9 cellular contexts compared by ENCODE assay signal in the genomic region with DNA sequence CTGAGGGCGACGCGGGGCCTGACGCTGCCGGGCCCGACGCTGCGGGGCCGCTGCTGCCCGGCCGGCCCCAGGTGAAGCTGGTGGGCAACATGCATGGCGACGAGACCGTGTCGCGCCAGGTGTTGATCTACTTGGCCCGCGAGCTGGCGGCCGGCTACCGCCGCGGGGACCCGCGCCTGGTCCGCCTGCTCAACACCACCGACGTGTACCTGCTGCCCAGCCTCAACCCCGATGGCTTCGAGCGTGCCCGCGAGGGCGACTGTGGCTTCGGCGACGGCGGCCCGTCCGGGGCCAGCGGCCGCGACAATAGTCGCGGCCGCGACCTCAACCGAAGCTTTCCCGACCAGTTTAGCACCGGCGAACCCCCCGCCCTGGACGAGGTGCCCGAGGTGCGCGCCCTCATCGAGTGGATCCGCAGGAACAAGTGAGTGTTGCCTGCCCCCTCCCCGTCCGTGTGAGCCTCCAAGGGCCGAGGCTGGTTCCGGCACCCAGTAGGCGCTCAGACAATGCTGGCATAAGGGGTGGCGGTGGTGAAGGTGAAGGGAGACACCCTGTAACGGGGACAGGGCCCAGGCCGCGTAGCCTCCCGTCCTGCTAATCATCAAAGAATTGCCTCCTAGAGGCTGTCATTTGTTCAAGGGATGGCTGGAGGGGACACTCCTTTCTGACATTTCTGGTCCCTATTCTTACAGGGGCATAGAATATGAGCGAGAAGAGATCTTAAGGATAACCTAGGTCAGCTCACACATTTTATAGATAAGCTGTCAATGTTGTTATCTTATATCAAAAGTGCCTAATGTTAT. TPM values are rescaled to one million over a fixed set of nuclear protein-coding genes. Genes with fewer than 3 reads are reported as not detected.
DNase-seq lines count a peak whose midpoint lies in the region; ATAC-seq, FAIRE-seq and TF ChIP-seq lines count a peak whose summit lies in the region.
"Had no signal": no experiment of that assay in that cellular context is flagged by ENCODE, and none has a peak within 500 bp of the region (broad histone marks: within the 10 kb centered on the region; RNA-seq: fewer than 3 reads in every experiment).

No MANE protein-coding gene starts in this region.

- H3K9me3 Mint-ChIP-seq in activated naive CD4-positive, alpha-beta T cell treated with anti-CD3 and anti-CD28 coated beads for 36 hours = no peaks in the 10 kb centered on the region

- no peaks in the 10 kb centered on the region for H3K36me3 Mint-ChIP-seq in activated naive CD4-positive, alpha-beta T cell treated with anti-CD3 and anti-CD28 coated beads for 36 hours (ENCODE audit: low read depth)

- peak overlapping the region; percentile 73 to 75 for H3K4me3 ChIP-seq in DND-41 (ENCODE audit: low read depth in 1 of 2, low read length in 2 of 2)
- H3K4me3 ChIP-seq in GM23248 = peak overlapping the region; percentile 84

- H3K9me3 ChIP-seq in DND-41 (ENCODE audit: insufficient read depth, low read length, severe bottlenecking) (no peaks in the 10 kb centered on the region), GM23248 (ENCODE audit: low read depth) (no peaks in the 10 kb centered on the region)

- H3K27me3 ChIP-seq in DND-41 (ENCODE audit: insufficient read depth, low read length, poor library complexity) (no peaks in the 10 kb centered on the region), GM23248 (replicated peaks; ENCODE audit: insufficient read depth) (no peaks in the 10 kb centered on the region)

- peaks cover 62% of the 10 kb centered on the region for H3K4me1 Mint-ChIP-seq in activated naive CD4-positive, alpha-beta T cell treated with anti-CD3 and anti-CD28 coated beads for 36 hours (ENCODE audit: low read depth)

- H3F3A ChIP-seq in GM23248 (ENCODE audit: insufficient read depth) = peaks cover 40% of the 10 kb centered on the region

- DNase-seq in DND-41 (peak; percentile 27), GM23248 (peak; percentile 40), NCI-H69 (lab: John Stamatoyannopoulos, UW) (peak; percentile 59), head of caudate nucleus (peak in 28 of 42 donors; percentile 15 to 54 (median 30)), posterior vena cava (ENCODE audit: low spot score) (peak; percentile 83), frontal cortex (ENCODE audit: low spot score in 2 of 2) (no peak), KG1 (lab: John Stamatoyannopoulos, UW) (no peak)
- DNase-seq in activated naive CD4-positive, alpha-beta T cell treated with anti-CD3 and anti-CD28 coated beads for 36 hours = peak; percentile 49

- H3K9me2 ChIP-seq in GM23248 (ENCODE audit: insufficient read depth) = no peaks in the 10 kb centered on the region

- CTCF ChIA-PET in activated naive CD4-positive, alpha-beta T cell treated with anti-CD3 and anti-CD28 coated beads for 36 hours (lab: Charles Lee) = interaction anchor here (1.1 to 2.4 kb wide), 3 partner anchors 14 to 88 kb away, joined by 3 to 13 read pairs (median 4); partner anchors contain the start of gene BLMH

- intact Hi-C loops in activated naive CD4-positive, alpha-beta T cell treated with anti-CD3 and anti-CD28 coated beads for 36 hours (cut with micrococcal nuclease) = loop anchor here (1.0 to 10.0 kb wide), 5 partner anchors 7 to 1113 kb away; partner anchors contain the start of gene NSRP1
- intact Hi-C loops in head of caudate nucleus (cut with DNase I) (loop anchor here (5.0 kb wide), 1 partner anchor 37 kb away; no protein-coding TSS in a partner anchor), posterior vena cava (cut with DNase I) (no loop called here)

- H2AFZ ChIP-seq in DND-41 (ENCODE audit: low read depth, low read length) (peak overlapping the region; percentile 90), GM23248 (peak overlapping the region; percentile 99)

- in situ Hi-C loops in GM23248 (cut with MboI) = no loop called here

- H3K27ac Mint-ChIP-seq in activated naive CD4-positive, alpha-beta T cell treated with anti-CD3 and anti-CD28 coated beads for 36 hours = peak overlapping the region; percentile 63

- H3K4me1 ChIP-seq in DND-41 (ENCODE audit: insufficient read depth, low read length) (peaks cover 39% of the 10 kb centered on the region), GM23248 (ENCODE audit: insufficient read depth) (peaks cover 56% of the 10 kb centered on the region)

- H4K20me1 ChIP-seq in DND-41 (ENCODE audit: insufficient read depth, low read length) (peaks cover 6% of the 10 kb centered on the region; the same call in 1 of the 2 replicates), GM23248 (ENCODE audit: insufficient read depth) (no peaks in the 10 kb centered on the region)

- WGBS in GM23248 (ENCODE audit: low coverage in 1 of 2, low lambda C conversion rate in 2 of 2, missing lambda C conversion rate in 2 of 2), 2 experiments = 1% methylated on average over 61 to 68 of the region's 69 CpGs

- H3K27me3 Mint-ChIP-seq in activated naive CD4-positive, alpha-beta T cell treated with anti-CD3 and anti-CD28 coated beads for 36 hours (ENCODE audit: low read depth) = no peaks in the 10 kb centered on the region

- peak overlapping the region; percentile 96 for H3K4me2 ChIP-seq in DND-41 (ENCODE audit: insufficient read depth, low read length)
- peak overlapping the region; percentile 96 for H3K4me2 ChIP-seq in GM23248 (ENCODE audit: unreplicated experiment)

- peak; percentile 27 for ATAC-seq in DND-41 (ENCODE audit: insufficient read depth, low read depth)

- H3K79me2 ChIP-seq in DND-41 (ENCODE audit: insufficient read depth, low read length) (peaks cover 20% of the 10 kb centered on the region), GM23248 (ENCODE audit: insufficient read depth) (peaks cover 55% of the 10 kb centered on the region)

- peak overlapping the region; percentile 38; the same call in 1 of the 2 replicates for H3K27ac ChIP-seq in DND-41 (ENCODE audit: low read length)
- peak overlapping the region; percentile 93 for H3K27ac ChIP-seq in GM23248

- peak overlapping the region; percentile 81 for H3K4me3 Mint-ChIP-seq in activated naive CD4-positive, alpha-beta T cell treated with anti-CD3 and anti-CD28 coated beads for 36 hours

- no peak for TF ChIP-seq CTCF in DND-41 (IDR thresholded peaks at IDR 0.05; ENCODE audit: borderline replicate concordance, extremely low read depth, low read length, poor library complexity, severe bottlenecking)

- H3K36me3 ChIP-seq in DND-41 (ENCODE audit: insufficient read depth, low read length) (no peaks in the 10 kb centered on the region), GM23248 (ENCODE audit: low read depth) (no peaks in the 10 kb centered on the region)

- H3K9ac ChIP-seq in DND-41 (ENCODE audit: low read depth, low read length) (peak overlapping the region; percentile 84), GM23248 (peak overlapping the region; percentile 88)

- FAIRE-seq in frontal cortex (lab: Jason Lieb, UNC) = no peak

RNA-seq across cellular contexts. Expression of gene CPD, which starts 0.8 kb away (rescaled TPM):
- 82.5 and 121 TPM in 2 replicates for total RNA-seq in GM23248 (2014; rRNA removed; shearing (Covaris generic))
- polyA plus RNA-seq in GM23248 (2016; fragmentation: Nextera tagmentation; extraction: Ambion mirVana) = 24.6 and 28.0 TPM in 2 replicates
- total RNA-seq in activated naive CD4-positive, alpha-beta T cell treated with anti-CD3 and anti-CD28 coated beads for 36 hours = 10 to 100 TPM; 37.9 to 43.8 TPM
- total RNA-seq in posterior vena cava (10 to 100 TPM; 39.8 to 40.4 TPM), frontal cortex (71.7 TPM)

RNA-seq across cellular contexts. Expression of gene TMIGD1, which starts 45.6 kb away (rescaled TPM):
- total RNA-seq in GM23248 (2014; rRNA removed; shearing (Covaris generic)) = not detected in 2 replicates
- not detected in 2 replicates for polyA plus RNA-seq in GM23248 (2016; fragmentation: Nextera tagmentation; extraction: Ambion mirVana)
- not detected for total RNA-seq in activated naive CD4-positive, alpha-beta T cell treated with anti-CD3 and anti-CD28 coated beads for 36 hours
- total RNA-seq in posterior vena cava (not detected), frontal cortex (not detected)
- total RNA-seq: NCI-H460 had no signal

Comparison
In these comparisons a context has a peak if more than half of its experiments do, and no peak if none do; other contexts are left out.
1. DNase-seq: peak in DND-41 (single experiment), GM23248 (single experiment), NCI-H69 (single experiment), activated naive CD4-positive, alpha-beta T cell treated with anti-CD3 and anti-CD28 coated beads for 36 hours (single experiment), head of caudate nucleus (28 of 42) and posterior vena cava (single experiment); none in frontal cortex (0 of 2) and KG1 (single experiment).
2. intact Hi-C loops: an anchor here in activated naive CD4-positive, alpha-beta T cell treated with anti-CD3 and anti-CD28 coated beads for 36 hours (1.0 to 10.0 kb wide) and head of caudate nucleus (5.0 kb wide); none called in posterior vena cava.